23 cellular contexts compared by ENCODE assay signal in the genomic region with DNA sequence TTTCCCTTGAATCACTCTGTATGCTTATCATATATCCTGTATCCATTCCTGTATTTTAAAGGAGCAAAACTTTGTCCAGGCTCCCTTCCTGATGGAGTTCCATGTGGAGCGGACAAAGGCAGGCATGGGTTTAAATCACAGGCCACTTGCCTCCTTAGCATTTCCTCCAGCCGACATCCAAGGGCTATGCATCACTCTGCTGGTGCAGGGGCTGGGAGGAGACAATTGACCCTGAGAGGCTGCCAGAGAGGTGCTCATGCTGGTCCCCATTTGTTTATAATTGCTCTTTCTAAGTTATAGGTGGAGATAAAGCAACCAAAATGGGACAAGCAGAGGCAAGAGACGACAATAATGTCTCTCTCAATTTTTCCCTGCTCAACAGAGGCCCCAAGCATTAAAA.
DNase-seq lines count a peak whose midpoint lies in the region; ATAC-seq and TF ChIP-seq lines count a peak whose summit lies in the region.
"Had no signal": no experiment of that assay in that cellular context is flagged by ENCODE, and none has a peak within 500 bp of the region (broad histone marks: within the 10 kb centered on the region; RNA-seq: fewer than 3 reads in every experiment).

No MANE protein-coding gene starts in this region.

- H4K20me1 ChIP-seq in H9 (ENCODE audit: control insufficient read depth, insufficient read depth, insufficient read length): no peaks in the 10 kb centered on the region
- H4K20me1 ChIP-seq: BLaER1 treated with 17β-estradiol and CSF1 and Interleukin-3, amounts not matched to agents 10 nM and 100 nM had no signal

- no peak overlapping the region for H2BK12ac ChIP-seq in H9 (ENCODE audit: insufficient read length, low read depth, low read length)
- H2BK12ac ChIP-seq in neuronal stem cell (ENCODE audit: low read length): no peak overlapping the region

- H3K4me3 Mint-ChIP-seq in H9 (no peak overlapping the region), WTC11 (no peak overlapping the region)
- H3K4me3 Mint-ChIP-seq in activated T-helper 2 cell treated with anti-CD3 and anti-CD28 coated beads, Interferon-gamma antibody, Interleukin-2, Interleukin-4, amounts not matched to agents 10 μg/mL and 5 μg/mL and 100 μg/mL, durations not matched to agents 14 hours and 24 hours and 36 hours (ENCODE audit: low read depth): no peak overlapping the region
- H3K4me3 Mint-ChIP-seq: CD14-positive monocyte; CD4-positive, alpha-beta T cell; CD8-positive, alpha-beta memory T cell had no signal

- H2AFZ ChIP-seq in H9 (ENCODE audit: low read length) (no peak overlapping the region), neuronal stem cell (ENCODE audit: low read length) (peak overlapping the region; percentile 46)

- H3K36me3 ChIP-seq in neuronal stem cell (replicated peaks in 1 of 2; ENCODE audit: control insufficient read depth in 2 of 2, insufficient read depth in 2 of 2, low read length in 2 of 2): no peaks in the 10 kb centered on the region
- H3K36me3 ChIP-seq: BE2C; BLaER1 treated with 17β-estradiol and CSF1 and Interleukin-3, amounts not matched to agents 10 nM and 100 nM had no signal

- H3K27ac Mint-ChIP-seq in H9: no peak overlapping the region
- no peak overlapping the region for H3K27ac Mint-ChIP-seq in WTC11
- no peak overlapping the region for H3K27ac Mint-ChIP-seq in activated T-helper 2 cell treated with anti-CD3 and anti-CD28 coated beads, Interferon-gamma antibody, Interleukin-2, Interleukin-4, amounts not matched to agents 10 μg/mL and 5 μg/mL and 100 μg/mL, durations not matched to agents 14 hours and 24 hours and 36 hours
- H3K27ac Mint-ChIP-seq: CD14-positive monocyte; CD4-positive, alpha-beta T cell; CD8-positive, alpha-beta memory T cell had no signal

- no peaks in the 10 kb centered on the region for H3K9me3 Mint-ChIP-seq in H9
- H3K9me3 Mint-ChIP-seq in WTC11: no peaks in the 10 kb centered on the region
- H3K9me3 Mint-ChIP-seq in activated T-helper 2 cell treated with anti-CD3 and anti-CD28 coated beads, Interferon-gamma antibody, Interleukin-2, Interleukin-4, amounts not matched to agents 10 μg/mL and 5 μg/mL and 100 μg/mL, durations not matched to agents 14 hours and 24 hours and 36 hours: no peaks in the 10 kb centered on the region
- H3K9me3 Mint-ChIP-seq: CD4-positive, alpha-beta T cell had no signal

- H2BK5ac ChIP-seq in H9 (ENCODE audit: insufficient read length, low read length): no peak overlapping the region
- no peak overlapping the region for H2BK5ac ChIP-seq in neuronal stem cell (ENCODE audit: low read length)

- DNase-seq in H9 (peak; percentile 37), WTC11 (ENCODE audit: low spot score) (peak; percentile 16), iPS-NIHi7 (ENCODE audit: extremely low spot score) (peak; percentile 29), neuronal stem cell (ENCODE audit: low spot score) (no peak), midbrain (lab: John Stamatoyannopoulos, UW) (no peak), NCI-H345 (lab: John Stamatoyannopoulos, UW) (no peak)
- no peak for DNase-seq in activated T-helper 2 cell treated with anti-CD3 and anti-CD28 coated beads, Interferon-gamma antibody, Interleukin-2, Interleukin-4, amounts not matched to agents 10 μg/mL and 5 μg/mL and 100 μg/mL, durations not matched to agents 14 hours and 24 hours and 36 hours (ENCODE audit: low spot score)
- DNase-seq: 8988T; ACHN; AML-193; BE2C; Calu3; CD4-positive, alpha-beta T cell; CD8-positive, alpha-beta memory T cell; DMS53; DMS79 treated with DMSO at 0.1 percent for 48 hours; GF-D8; H7 had no signal

- H3K4me1 ChIP-seq in H9 (ENCODE audit: insufficient read depth, low read length): no peaks in the 10 kb centered on the region; the same call in 1 of the 2 replicates
- H3K4me1 ChIP-seq in neuronal stem cell (ENCODE audit: control insufficient read depth in 2 of 2, insufficient read depth in 1 of 2, low read depth in 1 of 2, low read length in 2 of 2): peaks cover 0 to 2% of the 10 kb centered on the region in 2 donors
- H3K4me1 ChIP-seq: A549, BE2C had no signal

- H3K27ac ChIP-seq in H9 (ENCODE audit: insufficient read length, low read depth, low read length) (no peak overlapping the region), neuronal stem cell (replicated peaks; ENCODE audit: low read length) (no peak overlapping the region)
- H3K27ac ChIP-seq: A549; BLaER1 treated with 17β-estradiol and CSF1 and Interleukin-3, amounts not matched to agents 10 nM and 100 nM had no signal

- no peaks in the 10 kb centered on the region for H3K9me3 ChIP-seq in H9 (ENCODE audit: control insufficient read depth, low read depth, low read length)
- no peaks in the 10 kb centered on the region for H3K9me3 ChIP-seq in neuronal stem cell (replicated peaks in 1 of 2; ENCODE audit: control insufficient read depth in 2 of 2, insufficient read depth in 1 of 2, low read depth in 1 of 2, low read length in 2 of 2)
- H3K9me3 ChIP-seq: A549; BE2C; BLaER1 treated with 17β-estradiol and CSF1 and Interleukin-3, amounts not matched to agents 10 nM and 100 nM had no signal

- H2BK15ac ChIP-seq in H9 (ENCODE audit: low read depth, low read length): no peak overlapping the region
- no peak overlapping the region for H2BK15ac ChIP-seq in neuronal stem cell (ENCODE audit: low read length)

- H3K79me1 ChIP-seq in H9 (ENCODE audit: insufficient read depth, low read depth, low read length, poor library complexity, severe bottlenecking) (no peaks in the 10 kb centered on the region), neuronal stem cell (ENCODE audit: low read depth, low read length) (no peaks in the 10 kb centered on the region)

- H4K91ac ChIP-seq in H9 (ENCODE audit: insufficient read length, low read depth, low read length) (no peak overlapping the region), neuronal stem cell (ENCODE audit: low read depth, low read length, poor library complexity) (no peak overlapping the region)

- H3K4me1 Mint-ChIP-seq in H9 (peaks cover 20 to 21% of the 10 kb centered on the region in 2 experiments), WTC11 (peaks cover 22% of the 10 kb centered on the region)
- no peaks in the 10 kb centered on the region for H3K4me1 Mint-ChIP-seq in activated T-helper 2 cell treated with anti-CD3 and anti-CD28 coated beads, Interferon-gamma antibody, Interleukin-2, Interleukin-4, amounts not matched to agents 10 μg/mL and 5 μg/mL and 100 μg/mL, durations not matched to agents 14 hours and 24 hours and 36 hours (ENCODE audit: low read depth)
- H3K4me1 Mint-ChIP-seq: CD8-positive, alpha-beta memory T cell had no signal

- H3K56ac ChIP-seq in H9 (ENCODE audit: insufficient read length, low read depth, low read length): no peak overlapping the region

- no peaks in the 10 kb centered on the region for H3K79me2 ChIP-seq in H9 (ENCODE audit: insufficient read depth, low read length)

- H3K9ac ChIP-seq in H9 (ENCODE audit: extremely low read depth, insufficient read length, low read length): no peak overlapping the region
- H3K9ac ChIP-seq in neuronal stem cell (ENCODE audit: low read depth, low read length, poor library complexity): no peak overlapping the region
- H3K9ac ChIP-seq: BLaER1 treated with 17β-estradiol and CSF1 and Interleukin-3, amounts not matched to agents 10 nM and 100 nM had no signal

- H3K36me3 Mint-ChIP-seq in H9 (ENCODE audit: insufficient read depth in 1 of 3, low read depth in 3 of 3) (no peaks in the 10 kb centered on the region), WTC11 (no peaks in the 10 kb centered on the region)
- H3K36me3 Mint-ChIP-seq in activated T-helper 2 cell treated with anti-CD3 and anti-CD28 coated beads, Interferon-gamma antibody, Interleukin-2, Interleukin-4, amounts not matched to agents 10 μg/mL and 5 μg/mL and 100 μg/mL, durations not matched to agents 14 hours and 24 hours and 36 hours (ENCODE audit: low read depth): no peaks in the 10 kb centered on the region
- H3K36me3 Mint-ChIP-seq: CD14-positive monocyte; CD8-positive, alpha-beta memory T cell had no signal

- H3K4me2 ChIP-seq in H9 (ENCODE audit: insufficient read depth, insufficient read length, low read length): no peak overlapping the region
- no peak overlapping the region for H3K4me2 ChIP-seq in neuronal stem cell (ENCODE audit: insufficient read depth, low read length, poor library complexity, severe bottlenecking)
- H3K4me2 ChIP-seq: A549; BLaER1 treated with 17β-estradiol and CSF1 and Interleukin-3, amounts not matched to agents 10 nM and 100 nM had no signal

- TF ChIP-seq CTCF in H9 (conservative IDR thresholded peaks at IDR 0.05) (no peak), WTC11 (IDR thresholded peaks at IDR 0.05) (no peak)

- H4K5ac ChIP-seq in H9 (ENCODE audit: insufficient read length, low read depth, low read length): no peak overlapping the region

- H3K4ac ChIP-seq in H9 (ENCODE audit: low read depth, low read length) (no peak overlapping the region), neuronal stem cell (ENCODE audit: low read length) (no peak overlapping the region)

- H3K18ac ChIP-seq in H9 (ENCODE audit: insufficient read length, low read depth, low read length) (no peak overlapping the region), neuronal stem cell (ENCODE audit: low read length) (no peak overlapping the region)

- H3K27me3 Mint-ChIP-seq in H9 (ENCODE audit: low read depth) (no peaks in the 10 kb centered on the region), WTC11 (ENCODE audit: low read depth) (peaks cover 23% of the 10 kb centered on the region)
- H3K27me3 Mint-ChIP-seq in activated T-helper 2 cell treated with anti-CD3 and anti-CD28 coated beads, Interferon-gamma antibody, Interleukin-2, Interleukin-4, amounts not matched to agents 10 μg/mL and 5 μg/mL and 100 μg/mL, durations not matched to agents 14 hours and 24 hours and 36 hours (ENCODE audit: low read depth): no peaks in the 10 kb centered on the region
- H3K27me3 Mint-ChIP-seq: CD4-positive, alpha-beta T cell; CD8-positive, alpha-beta memory T cell had no signal

- no CpG with 5 or more reads among the region's 3 CpGs for WGBS in H9 (ENCODE audit: extremely low coverage, insufficient read length, low lambda C conversion rate)
- WGBS in neuronal stem cell (ENCODE audit: extremely low coverage in 2 of 2, insufficient read length in 2 of 2, insufficient replicate concordance in 1 of 2), 2 donors: no CpG with 5 or more reads among the region's 3 CpGs

- H2AK5ac ChIP-seq in H9 (ENCODE audit: insufficient read length, low read length) (no peak overlapping the region), neuronal stem cell (ENCODE audit: low read depth, low read length) (no peak overlapping the region)

- H4K8ac ChIP-seq in H9 (replicated peaks; ENCODE audit: insufficient read length, low read depth, low read length) (no peak overlapping the region), neuronal stem cell (ENCODE audit: low read depth, low read length) (no peak overlapping the region)

- H3K23me2 ChIP-seq in H9 (ENCODE audit: insufficient read length, low read depth, low read length, poor library complexity, severe bottlenecking): no peaks in the 10 kb centered on the region

- POLR2A ChIA-PET in WTC11 (lab: Charles Lee): no interaction called here

- no peak overlapping the region for H3T11ph ChIP-seq in H9 (ENCODE audit: low read length)

- ATAC-seq in WTC11 (peak; percentile 95), GM18909 (IDR thresholded peaks at IDR 0.05; ENCODE audit: poor library complexity, unreplicated experiment) (no peak)
- ATAC-seq: A549, HCT116 had no signal

- intact Hi-C loops in activated T-helper 2 cell treated with anti-CD3 and anti-CD28 coated beads, Interferon-gamma antibody, Interleukin-2, Interleukin-4, amounts not matched to agents 10 μg/mL and 5 μg/mL and 100 μg/mL, durations not matched to agents 14 hours and 24 hours and 36 hours (cut with micrococcal nuclease): no loop called here

- H3K14ac ChIP-seq in H9 (ENCODE audit: insufficient read depth, low read length) (no peak overlapping the region), neuronal stem cell (ENCODE audit: low read length) (no peak overlapping the region)

- no peak overlapping the region for H3K23ac ChIP-seq in H9 (ENCODE audit: insufficient read length, low read depth, low read length)
- H3K23ac ChIP-seq in neuronal stem cell (ENCODE audit: low read depth, low read length, poor library complexity): no peak overlapping the region

- H2BK20ac ChIP-seq in H9 (ENCODE audit: low read depth, low read length, poor library complexity, severe bottlenecking): no peak overlapping the region

- H3K27me3 ChIP-seq in H9 (ENCODE audit: insufficient read depth, low read length) (no peaks in the 10 kb centered on the region; the same call in 1 of the 2 replicates), neuronal stem cell (ENCODE audit: control insufficient read depth in 3 of 3, insufficient read depth in 3 of 3, low read depth in 1 of 3, low read length in 3 of 3) (no peaks in the 10 kb centered on the region)
- H3K27me3 ChIP-seq: BE2C; BLaER1 treated with 17β-estradiol and CSF1 and Interleukin-3, amounts not matched to agents 10 nM and 100 nM had no signal

- H3K4me3 ChIP-seq in neuronal stem cell (ENCODE audit: low read length in 2 of 2): no peak overlapping the region
- H3K4me3 ChIP-seq: A549; BLaER1 treated with 17β-estradiol and CSF1 and Interleukin-3, amounts not matched to agents 10 nM and 100 nM had no signal

- CTCF ChIA-PET in WTC11 (lab: Charles Lee): no interaction called here

- H2BK120ac ChIP-seq in H9 (ENCODE audit: low read depth, low read length, poor library complexity, severe bottlenecking) (no peak overlapping the region), neuronal stem cell (ENCODE audit: low read depth, low read length) (no peak overlapping the region)

Comparison
In these comparisons a context has a peak if more than half of its experiments do, and no peak if none do; other contexts are left out.
1. DNase-seq: peak in H9 (single experiment), WTC11 (single experiment) and iPS-NIHi7 (single experiment); none in neuronal stem cell (single experiment), midbrain (single experiment), NCI-H345 (single experiment) and activated T-helper 2 cell treated with anti-CD3 and anti-CD28 coated beads, Interferon-gamma antibody, Interleukin-2, Interleukin-4, amounts not matched to agents 10 μg/mL and 5 μg/mL and 100 μg/mL, durations not matched to agents 14 hours and 24 hours and 36 hours (single experiment).